Comparison of ENCODE assay signal across 1 cellular context in genomic region chr10:35324196-35324595, GRCh38.
TF ChIP-seq lines count a peak whose summit lies in the region.

No MANE protein-coding gene starts in this region.

TF ChIP-seq in A549, 52 proteins besides CTCF, POLR2A, EP300 and RAD21 (continued from another document):
- TF ChIP-seq E2F6 (IDR thresholded peaks at IDR 0.05; ENCODE audit: borderline replicate concordance, low read depth) (no peak), ZNF302 (CRISPR knock-in tag; IDR thresholded peaks at IDR 0.05) (no peak), EHMT2 (IDR thresholded peaks at IDR 0.05; ENCODE audit: low read depth) (no peak), MYC (IDR thresholded peaks at IDR 0.05; ENCODE audit: borderline replicate concordance, low read length) (no peak), BHLHE40 (IDR thresholded peaks at IDR 0.05; ENCODE audit: low read depth, low read length) (no peak)
